8 cellular contexts compared by ENCODE assay signal in genomic region chr19:11378319-11379189, GRCh38. TPM values are rescaled to one million over a fixed set of nuclear protein-coding genes. Genes with fewer than 3 reads are reported as not detected.
DNase-seq lines count a peak whose midpoint lies in the region; ATAC-seq, FAIRE-seq and TF ChIP-seq lines count a peak whose summit lies in the region.

No MANE protein-coding gene starts in this region.

- no peak overlapping the region for H2AFZ ChIP-seq in astrocyte (ENCODE audit: low read depth, low read length)

- no peak for ATAC-seq in activated naive CD4-positive, alpha-beta T cell treated with anti-CD3 and anti-CD28 coated beads, Interleukin-2, amount 50 U/mL, for 72 hours
- no peak for ATAC-seq in upper lobe of right lung
- no peak for ATAC-seq in HG02973 (IDR thresholded peaks at IDR 0.05; ENCODE audit: unreplicated experiment)

- peak overlapping the region; percentile 35 for H3K9ac ChIP-seq in astrocyte (ENCODE audit: low read length)
- no peak overlapping the region for H3K9ac ChIP-seq in kidney (ENCODE audit: low read length in 2 of 2)

- H3K27ac ChIP-seq in astrocyte (ENCODE audit: low read depth, low read length) (peak overlapping the region; percentile 51), kidney (ENCODE audit: low read depth in 2 of 2, low read length in 2 of 2) (no peak overlapping the region), upper lobe of right lung (no peak overlapping the region)

- no peaks in the 10 kb centered on the region for H3K79me2 ChIP-seq in astrocyte (ENCODE audit: insufficient read depth, low read length)

- H3K9me3 ChIP-seq in astrocyte (ENCODE audit: insufficient read depth, low read depth, low read length) (no peaks in the 10 kb centered on the region), kidney (ENCODE audit: control insufficient read depth in 1 of 2, low read length in 2 of 2) (no peaks in the 10 kb centered on the region), upper lobe of right lung (no peaks in the 10 kb centered on the region)

- peak overlapping the region; percentile 78 for H3K4me2 ChIP-seq in astrocyte (ENCODE audit: low read length)

- peak; percentile 18 for DNase-seq in activated naive CD4-positive, alpha-beta T cell treated with Interleukin-2 at 50 U/mL for 16 hours
- DNase-seq in activated naive CD4-positive, alpha-beta T cell treated with anti-CD3 and anti-CD28 coated beads, Interleukin-2, amount 50 U/mL, for 72 hours (ENCODE audit: low spot score in 2 of 2), result no peak
- DNase-seq in NCI-H460 (ENCODE audit: extremely low read depth, low read depth), result peak; percentile 56
- DNase-seq in astrocyte (ENCODE audit: low read depth), result peak; percentile 77
- peak; percentile 84 for DNase-seq in kidney
- no peak for DNase-seq in upper lobe of right lung
- no peak for DNase-seq in activated effector memory CD4-positive, alpha-beta T cell treated with Interleukin-2 at 50 U/mL for 16 hours

- no peak for FAIRE-seq in astrocyte (lab: Jason Lieb, UNC)
- FAIRE-seq in kidney (lab: Jason Lieb, UNC), result no peak

- H3K4me3 Mint-ChIP-seq in astrocyte (ENCODE audit: unreplicated experiment), result no peak overlapping the region

- no peak overlapping the region for H3K27ac Mint-ChIP-seq in activated naive CD4-positive, alpha-beta T cell treated with anti-CD3 and anti-CD28 coated beads, Interleukin-2, amount 50 U/mL, for 72 hours
- peak overlapping the region; percentile 75 for H3K27ac Mint-ChIP-seq in astrocyte (ENCODE audit: unreplicated experiment)

- H4K20me1 ChIP-seq in astrocyte (ENCODE audit: insufficient read depth, low read length), result peaks cover 9% of the 10 kb centered on the region

- peak; percentile 12 for TF ChIP-seq CTCF in astrocyte (IDR thresholded peaks at IDR 0.05; ENCODE audit: insufficient read depth, low read depth, low read length)
- TF ChIP-seq CTCF in kidney (IDR thresholded peaks at IDR 0.05; ENCODE audit: borderline replicate concordance, extremely low read depth, insufficient read depth), result peak; percentile 47
- peak; percentile 56 for TF ChIP-seq CTCF in upper lobe of right lung (IDR thresholded peaks at IDR 0.05)

- intact Hi-C loops in kidney (cut with DNase I) (no loop called here), upper lobe of right lung (cut with DNase I) (no loop called here)

- peaks cover 17 to 30% of the 10 kb centered on the region in 2 donors for H3K36me3 Mint-ChIP-seq in activated naive CD4-positive, alpha-beta T cell treated with anti-CD3 and anti-CD28 coated beads, Interleukin-2, amount 50 U/mL, for 72 hours
- peaks cover 1% of the 10 kb centered on the region for H3K36me3 Mint-ChIP-seq in astrocyte (ENCODE audit: low read depth, unreplicated experiment)

- H3K27me3 ChIP-seq in astrocyte (ENCODE audit: insufficient read depth, low read length) (peaks cover 13% of the 10 kb centered on the region), upper lobe of right lung (no peaks in the 10 kb centered on the region)

- peaks cover 13% of the 10 kb centered on the region for H3K4me1 Mint-ChIP-seq in astrocyte (ENCODE audit: low read depth, unreplicated experiment)

- H3K9me3 Mint-ChIP-seq in activated naive CD4-positive, alpha-beta T cell treated with anti-CD3 and anti-CD28 coated beads, Interleukin-2, amount 50 U/mL, for 72 hours, result no peaks in the 10 kb centered on the region
- no peaks in the 10 kb centered on the region for H3K9me3 Mint-ChIP-seq in astrocyte (ENCODE audit: unreplicated experiment)

- peaks cover 7% of the 10 kb centered on the region for H3K27me3 Mint-ChIP-seq in astrocyte (ENCODE audit: low read depth, unreplicated experiment)

- H3K36me3 ChIP-seq in astrocyte (ENCODE audit: insufficient read depth, low read length) (no peaks in the 10 kb centered on the region), kidney (ENCODE audit: control insufficient read depth in 1 of 2, insufficient read depth in 2 of 2, low read length in 2 of 2) (no peaks in the 10 kb centered on the region), upper lobe of right lung (no peaks in the 10 kb centered on the region)

- H3K4me3 ChIP-seq in astrocyte (ENCODE audit: insufficient read depth, low read depth, low read length) (peak overlapping the region; percentile 7), kidney (ENCODE audit: low read length in 2 of 2) (no peak overlapping the region), upper lobe of right lung (no peak overlapping the region)

- peaks cover 56% of the 10 kb centered on the region for H3K4me1 ChIP-seq in astrocyte (ENCODE audit: insufficient read depth, low read length)
- peaks cover 0 to 44% of the 10 kb centered on the region in 2 donors for H3K4me1 ChIP-seq in kidney (ENCODE audit: control insufficient read depth in 1 of 2, insufficient read depth in 1 of 2, low read depth in 1 of 2, low read length in 2 of 2)
- H3K4me1 ChIP-seq in upper lobe of right lung, result peaks cover 56% of the 10 kb centered on the region

RNA-seq across cellular contexts. Expression of gene SWSAP1, which starts 4.1 kb away (rescaled TPM):
- total RNA-seq in activated naive CD4-positive, alpha-beta T cell treated with anti-CD3 and anti-CD28 coated beads, Interleukin-2, amount 50 U/mL, for 72 hours, result 1 to 10 TPM; 1.9 to 2.2 TPM
- 0.66 and 1.4 TPM in 2 replicates for total RNA-seq in NCI-H460 (2014; rRNA removed; shearing (Covaris generic))
- polyA plus RNA-seq in NCI-H460 (2014; cell fraction: nucleus; rRNA removed), result 1.2 and 2.5 TPM in 2 replicates
- total RNA-seq in astrocyte (1.7 and 1.8 TPM in 2 replicates), kidney (4.1 TPM), upper lobe of right lung (3.2 TPM)
- 6.2 TPM for polyA plus RNA-seq in kidney (ENCODE audit: insufficient read depth, low read depth, low replicate concordance)

RNA-seq across cellular contexts. Expression of gene EPOR, which starts 5.6 kb away (rescaled TPM):
- total RNA-seq in activated naive CD4-positive, alpha-beta T cell treated with anti-CD3 and anti-CD28 coated beads, Interleukin-2, amount 50 U/mL, for 72 hours, result 10 to 100 TPM in 1 of 2 donors, 1 to 10 TPM in 1; 7.9 to 14.1 TPM
- total RNA-seq in NCI-H460 (2014; rRNA removed; shearing (Covaris generic)), result 6.3 and 7.9 TPM in 2 replicates
- polyA plus RNA-seq in NCI-H460 (2014; cell fraction: nucleus; rRNA removed), result 8.1 and 13.3 TPM in 2 replicates
- total RNA-seq in astrocyte (4.4 and 4.7 TPM in 2 replicates), kidney (23.6 TPM), upper lobe of right lung (20.4 TPM)
- 20.4 TPM for polyA plus RNA-seq in kidney (ENCODE audit: insufficient read depth, low read depth, low replicate concordance)

RNA-seq across cellular contexts. Expression of gene PLPPR2, which starts 23.3 kb away (rescaled TPM):
- total RNA-seq in activated naive CD4-positive, alpha-beta T cell treated with anti-CD3 and anti-CD28 coated beads, Interleukin-2, amount 50 U/mL, for 72 hours, result 1 to 10 TPM; 4.4 to 7.9 TPM
- 8.0 and 8.4 TPM in 2 replicates for total RNA-seq in NCI-H460 (2014; rRNA removed; shearing (Covaris generic))
- polyA plus RNA-seq in NCI-H460 (2014; cell fraction: nucleus; rRNA removed), result 11.1 and 24.4 TPM in 2 replicates
- total RNA-seq in astrocyte (37.8 and 46.6 TPM in 2 replicates), kidney (22.5 TPM), upper lobe of right lung (26.5 TPM)
- polyA plus RNA-seq in kidney (ENCODE audit: insufficient read depth, low read depth, low replicate concordance), result 11.7 TPM

RNA-seq across cellular contexts. Expression of gene CCDC159, which starts 32.2 kb away (rescaled TPM):
- 10 to 100 TPM; 16.6 to 28.8 TPM for total RNA-seq in activated naive CD4-positive, alpha-beta T cell treated with anti-CD3 and anti-CD28 coated beads, Interleukin-2, amount 50 U/mL, for 72 hours
- 7.1 and 7.2 TPM in 2 replicates for total RNA-seq in NCI-H460 (2014; rRNA removed; shearing (Covaris generic))
- 9.8 and 28.1 TPM in 2 replicates for polyA plus RNA-seq in NCI-H460 (2014; cell fraction: nucleus; rRNA removed)
- total RNA-seq in astrocyte (11.8 and 14.8 TPM in 2 replicates), kidney (28.9 TPM), upper lobe of right lung (39.4 TPM)
- polyA plus RNA-seq in kidney (ENCODE audit: insufficient read depth, low read depth, low replicate concordance), result 50.7 TPM

RNA-seq across cellular contexts. Expression of gene TMEM205, which starts 32.5 kb away (rescaled TPM):
- total RNA-seq in activated naive CD4-positive, alpha-beta T cell treated with anti-CD3 and anti-CD28 coated beads, Interleukin-2, amount 50 U/mL, for 72 hours, result 10 to 100 TPM; 29.9 to 36.4 TPM
- total RNA-seq in NCI-H460 (2014; rRNA removed; shearing (Covaris generic)), result 114 and 151 TPM in 2 replicates
- polyA plus RNA-seq in NCI-H460 (2014; cell fraction: nucleus; rRNA removed), result 220 and 273 TPM in 2 replicates
- total RNA-seq in astrocyte (45.0 and 46.0 TPM in 2 replicates), kidney (150 TPM), upper lobe of right lung (74.6 TPM)
- 417 TPM for polyA plus RNA-seq in kidney (ENCODE audit: insufficient read depth, low read depth, low replicate concordance)

Comparison
In these comparisons a context has a peak if more than half of its experiments do, and no peak if none do; other contexts are left out.
1. DNase-seq: peak in activated naive CD4-positive, alpha-beta T cell treated with Interleukin-2 at 50 U/mL for 16 hours (single experiment), NCI-H460 (single experiment), astrocyte (single experiment) and kidney (single experiment); none in activated naive CD4-positive, alpha-beta T cell treated with anti-CD3 and anti-CD28 coated beads, Interleukin-2, amount 50 U/mL, for 72 hours (0 of 2), upper lobe of right lung (single experiment) and activated effector memory CD4-positive, alpha-beta T cell treated with Interleukin-2 at 50 U/mL for 16 hours (single experiment).
2. Peak in every context shown above with its lines, with median percentiles within 50 percentile points of each other: CTCF ChIP-seq.